Comparison of ENCODE assay signal across 18 cellular contexts in the genomic region with DNA sequence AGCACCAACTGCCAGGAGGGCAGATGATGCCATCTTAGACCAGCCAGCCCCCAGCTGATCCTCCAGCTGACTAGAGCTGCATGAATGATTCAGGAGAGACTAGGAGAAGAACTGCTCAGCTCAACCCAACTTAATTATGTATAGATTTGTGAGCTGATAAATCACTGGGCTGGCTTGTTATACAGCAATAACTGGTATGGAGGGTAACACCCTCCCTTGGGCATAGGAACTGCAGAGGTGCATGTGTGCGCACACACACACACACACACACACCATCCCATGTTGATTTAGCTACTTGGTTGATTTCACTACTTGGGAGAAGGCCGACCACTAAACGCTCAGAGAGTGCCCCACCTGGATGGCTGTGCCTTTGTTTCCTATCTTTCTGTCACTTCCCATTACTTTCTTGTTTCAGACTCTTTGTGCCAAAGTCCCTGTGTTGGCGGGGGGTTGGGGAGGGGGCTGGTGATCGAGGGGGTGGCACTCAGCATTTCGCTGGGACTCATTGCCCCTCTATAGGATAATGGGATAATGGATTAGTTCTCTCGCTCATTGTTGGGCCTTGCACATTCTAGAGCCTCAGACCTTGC.
DNase-seq lines count a peak whose midpoint lies in the region; ATAC-seq and TF ChIP-seq lines count a peak whose summit lies in the region.
"Had no signal": no experiment of that assay in that cellular context is flagged by ENCODE, and none has a peak within 500 bp of the region (broad histone marks: within the 10 kb centered on the region; RNA-seq: fewer than 3 reads in every experiment).

No MANE protein-coding gene starts in this region.

- H3K27me3 ChIP-seq in right cardiac atrium (ENCODE audit: control insufficient read depth, insufficient read depth): no peaks in the 10 kb centered on the region
- no peaks in the 10 kb centered on the region for H3K27me3 ChIP-seq in smooth muscle cell (ENCODE audit: low read depth)

- no peak overlapping the region for H3K4me2 ChIP-seq in smooth muscle cell

- H3F3A ChIP-seq in smooth muscle cell (ENCODE audit: low read depth): no peaks in the 10 kb centered on the region

- intact Hi-C loops in right cardiac atrium (cut with DNase I) (loop anchor here in 2 of 4 donors (5.0 to 10.0 kb wide), 2 partner anchors 197 to 204 kb away; partner anchors contain the start of gene ADAMTS15 (in 1 of the 2)), cardiac septum (cut with DNase I) (loop anchor here (2.0 to 5.0 kb wide), 3 partner anchors 49 to 201 kb away; no protein-coding TSS in a partner anchor), sciatic nerve (cut with DNase I) (loop anchor here (5.0 kb wide), 1 partner anchor 1744 kb away; no protein-coding TSS in a partner anchor)

- H3K27ac ChIP-seq in right cardiac atrium (ENCODE audit: low read length) (peak overlapping the region; percentile 41), smooth muscle cell (ENCODE audit: low read depth) (no peak overlapping the region)

- ATAC-seq in right cardiac atrium (no peak), sciatic nerve (no peak)

- TF ChIP-seq CTCF in epithelial cell of esophagus (IDR thresholded peaks at IDR 0.05; ENCODE audit: insufficient read depth, low read depth, low read length, missing control alignments) (no peak), smooth muscle cell (IDR thresholded peaks at IDR 0.05; ENCODE audit: borderline replicate concordance, insufficient read depth, poor library complexity, severe bottlenecking) (no peak)

- peaks cover 18% of the 10 kb centered on the region for H3K4me1 ChIP-seq in right cardiac atrium (ENCODE audit: control insufficient read depth, insufficient read depth, low read length)
- H3K4me1 ChIP-seq in smooth muscle cell (ENCODE audit: low read depth): peaks cover 3% of the 10 kb centered on the region

- H3K9me3 ChIP-seq in right cardiac atrium (ENCODE audit: control insufficient read depth, low read length) (no peaks in the 10 kb centered on the region), smooth muscle cell (replicated peaks; ENCODE audit: low read depth) (no peaks in the 10 kb centered on the region)

- WGBS in right cardiac atrium: 91% methylated on average over 7 of the region's 7 CpGs
- WGBS in smooth muscle cell (ENCODE audit: low lambda C conversion rate): 90% methylated on average over 7 of the region's 7 CpGs

- no peak overlapping the region for H2AFZ ChIP-seq in smooth muscle cell (ENCODE audit: low read depth)

- H3K4me3 ChIP-seq in right cardiac atrium (ENCODE audit: low read length) (no peak overlapping the region), epithelial cell of esophagus (ENCODE audit: low read length) (no peak overlapping the region), smooth muscle cell (no peak overlapping the region)

- H3K9ac ChIP-seq in smooth muscle cell (ENCODE audit: low read depth): no peak overlapping the region

- no peaks in the 10 kb centered on the region for H3K36me3 ChIP-seq in smooth muscle cell (ENCODE audit: low read depth)

- H4K20me1 ChIP-seq in smooth muscle cell (ENCODE audit: low read depth): no peaks in the 10 kb centered on the region

- no peaks in the 10 kb centered on the region for H3K79me2 ChIP-seq in smooth muscle cell (ENCODE audit: low read depth)

- no peak for DNase-seq in right cardiac atrium
- DNase-seq in cardiac septum (ENCODE audit: low spot score): no peak
- DNase-seq in epithelial cell of esophagus (ENCODE audit: low read depth): peak; percentile 19
- DNase-seq in sciatic nerve (ENCODE audit: low spot score): peak; percentile 34
- DNase-seq in D341Med (ENCODE audit: low spot score): no peak
- DNase-seq in T1000 (lab: John Stamatoyannopoulos, UW): no peak
- DNase-seq in smooth muscle cell (lab: John Stamatoyannopoulos, UW; ENCODE audit: unreplicated experiment): no peak
- DNase-seq: DMS79, H9, HFFc6, KG1, NCI-H1092, NCI-H1436, NCI-H2029 treated with DMSO at 0.1 percent for 48 hours, NCI-H446, NCI-H526, OCI-M1, Right ventricle myocardium superior had no signal

Comparison
In these comparisons a context has a peak if more than half of its experiments do, and no peak if none do; other contexts are left out.
1. DNase-seq: peak in epithelial cell of esophagus (single experiment) and sciatic nerve (single experiment); none in right cardiac atrium (0 of 3), cardiac septum (single experiment), D341Med (single experiment), T1000 (single experiment) and smooth muscle cell (single experiment).